ENCODE assay signal across 8 cellular contexts in the genomic region with DNA sequence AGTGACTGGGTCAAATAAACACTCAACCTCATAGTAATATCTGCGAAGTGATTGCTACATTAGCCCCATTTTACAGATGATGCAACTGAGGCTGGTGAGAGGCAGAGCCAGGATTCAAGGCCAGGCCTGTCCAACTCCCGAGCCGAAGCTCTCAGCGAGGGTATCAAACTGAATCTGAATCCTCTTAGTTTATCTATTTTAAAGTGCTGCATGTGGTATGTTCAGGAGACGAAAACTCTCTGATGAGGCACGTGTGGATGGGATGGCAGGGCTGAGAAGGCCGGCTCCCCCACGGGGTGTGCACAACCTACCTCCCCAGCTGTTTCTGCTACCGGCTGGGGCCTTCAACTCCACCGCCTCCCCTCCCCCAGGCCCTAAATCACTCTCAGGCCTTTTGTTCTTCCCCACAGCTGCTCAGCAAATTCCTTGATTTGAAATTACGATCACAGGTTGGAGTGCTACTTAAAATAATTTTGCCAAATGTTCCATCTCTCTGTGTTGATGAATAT.
A peak's percentile ranks its signal among the peaks of the same experiment; 100 is the strongest.
DNase-seq lines count a peak whose midpoint lies in the region; TF ChIP-seq lines count a peak whose summit lies in the region.

No MANE protein-coding gene starts in this region.

- peaks cover 42% of the 10 kb centered on the region for H3K79me1 ChIP-seq in trophoblast cell (ENCODE audit: low read length)

- peak; percentile 46 for DNase-seq in DMS79 treated with DMSO at 0.1 percent for 48 hours (lab: John Stamatoyannopoulos, UW)
- no peak for DNase-seq in DMS79 (lab: John Stamatoyannopoulos, UW)
- peak; percentile 38 for DNase-seq in NCI-H2171 (lab: John Stamatoyannopoulos, UW)
- no peak for DNase-seq in coronary artery (ENCODE audit: low spot score)
- no peak for DNase-seq in trophoblast cell
- DNase-seq in pons (ENCODE audit: low spot score): no peak
- no peak for DNase-seq in putamen (ENCODE audit: low spot score)
- no peak for DNase-seq in NOMO-1 treated with DMSO at 0.1 percent for 48 hours (lab: John Stamatoyannopoulos, UW; ENCODE audit: unreplicated experiment)

- no peak overlapping the region for H4K12ac ChIP-seq in trophoblast cell (ENCODE audit: low read depth, low read length)

- H3K23ac ChIP-seq in trophoblast cell (ENCODE audit: low read length): no peak overlapping the region

- H3K79me2 ChIP-seq in trophoblast cell (ENCODE audit: control insufficient read depth, insufficient read depth, low read length, poor library complexity): peaks cover 15% of the 10 kb centered on the region

- peak overlapping the region; percentile 5 for H4K8ac ChIP-seq in trophoblast cell (ENCODE audit: low read depth, low read length)

- peak overlapping the region; percentile 30 for H2AK5ac ChIP-seq in trophoblast cell (ENCODE audit: low read length)

- H4K91ac ChIP-seq in trophoblast cell (ENCODE audit: low read depth, low read length): peak overlapping the region; percentile 90

- peak overlapping the region; percentile 59 for H3K14ac ChIP-seq in trophoblast cell (ENCODE audit: low read length)

- peak overlapping the region; percentile 89 for H2BK12ac ChIP-seq in trophoblast cell (ENCODE audit: low read length)

- peak overlapping the region; percentile 32 for H2BK5ac ChIP-seq in trophoblast cell (ENCODE audit: low read depth, low read length, poor library complexity)

- no peak for TF ChIP-seq CTCF in coronary artery (IDR thresholded peaks at IDR 0.05)

- no peaks in the 10 kb centered on the region for H3K27me3 ChIP-seq in trophoblast cell (ENCODE audit: insufficient read depth, low read length)

- H3K9me3 ChIP-seq in trophoblast cell (ENCODE audit: insufficient read depth, low read depth, low read length): peaks cover 3% of the 10 kb centered on the region

- peak overlapping the region; percentile 8 for H3K4me2 ChIP-seq in trophoblast cell (ENCODE audit: low read length)

- no peak overlapping the region for H3K9ac ChIP-seq in trophoblast cell (ENCODE audit: low read length)

- H3K18ac ChIP-seq in trophoblast cell (ENCODE audit: low read length): peak overlapping the region; percentile 2

- H2AFZ ChIP-seq in trophoblast cell (ENCODE audit: insufficient read depth, low read length, poor library complexity): no peak overlapping the region

- H2BK120ac ChIP-seq in trophoblast cell (ENCODE audit: insufficient read depth, low read length, poor library complexity): peak overlapping the region; percentile 50

- no peaks in the 10 kb centered on the region for H3K36me3 ChIP-seq in trophoblast cell (ENCODE audit: control insufficient read depth in 1 of 2, insufficient read depth in 2 of 2, low read length in 2 of 2)

- peak overlapping the region; percentile 1 to 59 for H3K27ac ChIP-seq in coronary artery
- peak overlapping the region; percentile 88 for H3K27ac ChIP-seq in trophoblast cell (ENCODE audit: low read depth, low read length)

- peaks cover 41 to 42% of the 10 kb centered on the region in 2 experiments for H3K4me1 ChIP-seq in trophoblast cell (ENCODE audit: control insufficient read depth in 1 of 2, insufficient read depth in 2 of 2, low read length in 2 of 2)

- no CpG with 5 or more reads among the region's 11 CpGs for WGBS in trophoblast cell (ENCODE audit: extremely low coverage, insufficient coverage, insufficient read length)

- peak overlapping the region; percentile 49 for H3K4ac ChIP-seq in trophoblast cell (ENCODE audit: low read depth, low read length)

- no peak overlapping the region for H3K4me3 ChIP-seq in coronary artery
- no peak overlapping the region for H3K4me3 ChIP-seq in trophoblast cell (ENCODE audit: low read depth, low read length)

Comparison
In these comparisons a context has a peak if more than half of its experiments do, and no peak if none do; other contexts are left out.
1. DNase-seq: peak in DMS79 treated with DMSO at 0.1 percent for 48 hours (single experiment) and NCI-H2171 (single experiment); none in DMS79 (single experiment), coronary artery (single experiment), trophoblast cell (0 of 2), pons (single experiment), putamen (single experiment) and NOMO-1 treated with DMSO at 0.1 percent for 48 hours (single experiment).